ENCODE assay signal across 30 cellular contexts in genomic region chr13:110027470-110028240, GRCh38.
"Had no signal": no experiment of that assay in that cellular context is flagged by ENCODE, and none has a peak within 500 bp of the region (broad histone marks: within the 10 kb centered on the region; RNA-seq: fewer than 3 reads in every experiment).

No MANE protein-coding gene starts in this region.

- H3K36me3 Mint-ChIP-seq: activated naive CD4-positive, alpha-beta T cell treated with anti-CD3 and anti-CD28 coated beads, Interleukin-2, amount 10 ng/mL, durations not matched to agents 7 days and 5 days; activated naive CD8-positive, alpha-beta T cell treated with anti-CD3 and anti-CD28 coated beads, Interleukin-2, amount 10 ng/mL, durations not matched to agents 7 days and 5 days; naive B cell; stimulated activated memory B cell treated with anti-CD40 and anti-IgM and Interleukin-4, amounts not matched to agents 10 μg/mL and 1 μg/mL and 100 μg/mL, for 72 hours had no signal

- DNase-seq: activated CD4-positive, alpha-beta T cell treated with anti-CD3 and anti-CD28 coated beads for 4 hours; activated CD4-positive, alpha-beta T cell treated with anti-CD3 and anti-CD28 coated beads, Interleukin-2, amount 50 U/mL, for 48 hours; activated CD8-positive, alpha-beta memory T cell treated with anti-CD3 and anti-CD28 coated beads for 24 hours; activated effector memory CD4-positive, alpha-beta T cell treated with anti-CD3 and anti-CD28 coated beads, Interleukin-2, amount 50 U/mL, for 16 hours; activated naive CD4-positive, alpha-beta T cell treated with anti-CD3 and anti-CD28 coated beads, Interleukin-2, amount 10 ng/mL, durations not matched to agents 7 days and 5 days; activated naive CD8-positive, alpha-beta T cell treated with anti-CD3 and anti-CD28 coated beads, Interleukin-2, amount 10 ng/mL, durations not matched to agents 7 days and 5 days; amniotic stem cell; brain microvascular endothelial cell; caudate nucleus; foreskin keratinocyte; heart right ventricle; left lung; naive B cell; nephron progenitor cell; psoas muscle; stimulated activated CD4-positive, alpha-beta T cell treated with anti-CD3 and anti-CD28 coated beads, Interleukin-1b, Interleukin-23, amount 100 ng/mL, for 48 hours; stimulated activated CD4-positive, alpha-beta T cell treated with anti-CD3 and anti-CD28 coated beads, Interleukin-4, amount 100 ng/mL, for 4 hours; stimulated activated CD8-positive, alpha-beta memory T cell treated with anti-CD3 and anti-CD28 coated beads, Interleukin-4, amount 100 ng/mL, for 48 hours; stimulated activated naive CD8-positive, alpha-beta T cell treated with anti-CD3 and anti-CD28 coated beads, Interleukin-15, amount 100 ng/mL, for 72 hours; substantia nigra; thyroid gland; upper lobe of left lung had no signal

- FAIRE-seq: astrocyte, endothelial cell of umbilical vein, islet of Langerhans had no signal

- H3K9ac ChIP-seq: parathyroid adenoma had no signal

- H3K27ac ChIP-seq: brain microvascular endothelial cell, foreskin keratinocyte, heart right ventricle, left lung, parathyroid adenoma, psoas muscle, thyroid gland, upper lobe of left lung, vagina had no signal

- H3K4me3 Mint-ChIP-seq: activated naive CD4-positive, alpha-beta T cell treated with anti-CD3 and anti-CD28 coated beads, Interleukin-2, amount 10 ng/mL, durations not matched to agents 7 days and 5 days; activated naive CD8-positive, alpha-beta T cell treated with anti-CD3 and anti-CD28 coated beads, Interleukin-2, amount 10 ng/mL, durations not matched to agents 7 days and 5 days; naive B cell; nephron progenitor cell; stimulated activated memory B cell treated with anti-CD40 and anti-IgM and Interleukin-4, amounts not matched to agents 10 μg/mL and 1 μg/mL and 100 μg/mL, for 72 hours; stimulated activated naive CD8-positive, alpha-beta T cell treated with anti-CD3 and anti-CD28 coated beads, Interleukin-15, amount 100 ng/mL, for 72 hours had no signal

- H3K9me3 ChIP-seq: heart right ventricle, left lung, psoas muscle, thyroid gland, upper lobe of left lung, vagina had no signal

- H3K79me2 ChIP-seq: parathyroid adenoma had no signal

- H3K4me1 Mint-ChIP-seq: activated naive CD4-positive, alpha-beta T cell treated with anti-CD3 and anti-CD28 coated beads, Interleukin-2, amount 10 ng/mL, durations not matched to agents 7 days and 5 days; activated naive CD8-positive, alpha-beta T cell treated with anti-CD3 and anti-CD28 coated beads, Interleukin-2, amount 10 ng/mL, durations not matched to agents 7 days and 5 days; stimulated activated memory B cell treated with anti-CD40 and anti-IgM and Interleukin-4, amounts not matched to agents 10 μg/mL and 1 μg/mL and 100 μg/mL, for 72 hours; stimulated activated naive CD8-positive, alpha-beta T cell treated with anti-CD3 and anti-CD28 coated beads, Interleukin-15, amount 100 ng/mL, for 72 hours had no signal

- ATAC-seq: esophagus mucosa; foreskin keratinocyte; heart right ventricle; left lung; psoas muscle; stimulated activated memory B cell treated with anti-CD40 and anti-IgM and Interleukin-4, amounts not matched to agents 10 μg/mL and 1 μg/mL and 100 μg/mL, for 72 hours; stimulated activated naive CD8-positive, alpha-beta T cell treated with anti-CD3 and anti-CD28 coated beads, Interleukin-15, amount 100 ng/mL, for 72 hours had no signal

- H3K36me3 ChIP-seq: brain microvascular endothelial cell, heart right ventricle, left lung, thyroid gland, upper lobe of left lung, vagina had no signal

- H3K4me3 ChIP-seq: heart right ventricle, left lung, psoas muscle, smooth muscle cell, thyroid gland, upper lobe of left lung, vagina had no signal

- H3K27me3 Mint-ChIP-seq: activated naive CD4-positive, alpha-beta T cell treated with anti-CD3 and anti-CD28 coated beads, Interleukin-2, amount 10 ng/mL, durations not matched to agents 7 days and 5 days; activated naive CD8-positive, alpha-beta T cell treated with anti-CD3 and anti-CD28 coated beads, Interleukin-2, amount 10 ng/mL, durations not matched to agents 7 days and 5 days; naive B cell; stimulated activated memory B cell treated with anti-CD40 and anti-IgM and Interleukin-4, amounts not matched to agents 10 μg/mL and 1 μg/mL and 100 μg/mL, for 72 hours; stimulated activated naive CD8-positive, alpha-beta T cell treated with anti-CD3 and anti-CD28 coated beads, Interleukin-15, amount 100 ng/mL, for 72 hours had no signal

- H3K27me3 ChIP-seq: brain microvascular endothelial cell, foreskin keratinocyte, heart right ventricle, left lung, thyroid gland, vagina had no signal

- H3K9me3 Mint-ChIP-seq: activated naive CD4-positive, alpha-beta T cell treated with anti-CD3 and anti-CD28 coated beads, Interleukin-2, amount 10 ng/mL, durations not matched to agents 7 days and 5 days; activated naive CD8-positive, alpha-beta T cell treated with anti-CD3 and anti-CD28 coated beads, Interleukin-2, amount 10 ng/mL, durations not matched to agents 7 days and 5 days; naive B cell; stimulated activated memory B cell treated with anti-CD40 and anti-IgM and Interleukin-4, amounts not matched to agents 10 μg/mL and 1 μg/mL and 100 μg/mL, for 72 hours; stimulated activated naive CD8-positive, alpha-beta T cell treated with anti-CD3 and anti-CD28 coated beads, Interleukin-15, amount 100 ng/mL, for 72 hours had no signal

- H3K4me1 ChIP-seq: foreskin keratinocyte, left lung, parathyroid adenoma, thyroid gland, upper lobe of left lung had no signal

- H3K4me2 ChIP-seq: smooth muscle cell had no signal

- H3K27ac Mint-ChIP-seq: activated naive CD4-positive, alpha-beta T cell treated with anti-CD3 and anti-CD28 coated beads, Interleukin-2, amount 10 ng/mL, durations not matched to agents 7 days and 5 days; activated naive CD8-positive, alpha-beta T cell treated with anti-CD3 and anti-CD28 coated beads, Interleukin-2, amount 10 ng/mL, durations not matched to agents 7 days and 5 days; naive B cell; nephron progenitor cell; stimulated activated memory B cell treated with anti-CD40 and anti-IgM and Interleukin-4, amounts not matched to agents 10 μg/mL and 1 μg/mL and 100 μg/mL, for 72 hours; stimulated activated naive CD8-positive, alpha-beta T cell treated with anti-CD3 and anti-CD28 coated beads, Interleukin-15, amount 100 ng/mL, for 72 hours had no signal

- H2AFZ ChIP-seq: parathyroid adenoma had no signal
